In the genomic region with DNA sequence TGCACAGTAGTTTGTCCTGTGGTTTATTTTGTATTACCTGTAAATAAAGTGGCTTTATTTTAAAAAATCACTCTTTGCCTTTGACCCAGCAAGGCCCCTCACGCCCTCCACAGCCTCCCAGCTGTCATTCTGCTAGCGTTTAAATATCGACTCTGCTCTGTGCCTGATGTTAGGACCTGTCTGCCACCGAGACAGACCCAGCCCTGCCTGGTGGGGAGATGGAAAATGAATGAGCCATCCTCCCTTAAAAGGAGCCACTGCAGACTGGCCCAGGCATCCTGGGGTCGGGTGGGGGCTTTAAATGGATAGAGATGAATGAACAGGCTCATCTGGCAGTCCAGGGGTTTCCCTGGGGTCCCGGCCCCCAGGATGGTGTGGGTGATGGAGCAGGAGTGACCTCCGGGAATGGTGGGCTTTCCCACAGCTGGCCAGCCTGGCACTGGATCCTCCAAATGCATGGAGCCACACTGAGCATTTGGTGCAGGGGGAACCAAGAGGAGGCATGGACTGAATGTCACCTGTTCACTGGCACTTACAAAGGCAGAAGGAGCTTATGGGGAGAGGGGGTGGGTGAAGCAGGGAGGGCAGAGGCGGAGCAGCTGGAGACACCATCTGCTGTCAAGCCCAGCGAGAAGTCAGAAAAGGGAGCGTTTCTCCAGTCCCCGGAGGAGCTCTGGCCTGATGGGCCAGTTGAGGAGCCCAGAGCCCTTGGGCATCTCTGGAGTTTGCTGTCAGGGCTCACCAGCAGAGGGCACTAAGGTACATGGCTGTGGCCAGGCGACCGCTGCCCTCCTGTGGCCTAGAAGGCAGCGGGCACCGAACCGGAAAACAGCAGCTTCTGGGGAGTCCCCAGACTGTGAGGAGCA, we compare ENCODE assay signal across 9 cellular contexts. TPM values are rescaled to one million over a fixed set of nuclear protein-coding genes. Genes with fewer than 3 reads are reported as not detected.
DNase-seq lines count a peak whose midpoint lies in the region; ATAC-seq, FAIRE-seq and TF ChIP-seq lines count a peak whose summit lies in the region.
"Had no signal": no experiment of that assay in that cellular context is flagged by ENCODE, and none has a peak within 500 bp of the region (broad histone marks: within the 10 kb centered on the region; RNA-seq: fewer than 3 reads in every experiment).

No MANE protein-coding gene starts in this region.

- H3K36me3 ChIP-seq in NT2/D1 (ENCODE audit: insufficient read depth, insufficient read length, low read length) (peaks cover 4% of the 10 kb centered on the region), heart left ventricle (no peaks in the 10 kb centered on the region), gastrocnemius medialis (no peaks in the 10 kb centered on the region)

- in situ Hi-C loops in gastrocnemius medialis (cut with MboI; ENCODE audit: low sequenced_read_pairs in 4 of 4): no loop called here

- H3K36me3 Mint-ChIP-seq in activated naive CD4-positive, alpha-beta T cell treated with anti-CD3 and anti-CD28 coated beads, Interleukin-2, amount 10 ng/mL, durations not matched to agents 7 days and 5 days: no peaks in the 10 kb centered on the region

- H3K27me3 ChIP-seq in NT2/D1 (ENCODE audit: insufficient read depth, insufficient read length) (no peaks in the 10 kb centered on the region), heart left ventricle (no peaks in the 10 kb centered on the region), gastrocnemius medialis (no peaks in the 10 kb centered on the region)

- H3K9ac ChIP-seq in NT2/D1 (ENCODE audit: insufficient read length, low read depth): no peak overlapping the region

- TF ChIP-seq POLR2A in heart left ventricle (IDR thresholded peaks at IDR 0.05) (no peak), gastrocnemius medialis (IDR thresholded peaks at IDR 0.05) (no peak)

- no peak overlapping the region for H3K4me3 ChIP-seq in NT2/D1 (ENCODE audit: insufficient read length, low read depth)
- H3K4me3 ChIP-seq in heart left ventricle: no peak overlapping the region
- H3K4me3 ChIP-seq in gastrocnemius medialis: no peak overlapping the region

- intact Hi-C loops in heart left ventricle (cut with DNase I): loop anchor here in 6 of 10 donors (2.0 to 10.0 kb wide), 4 partner anchors 76 to 84 kb away; no protein-coding TSS in a partner anchor
- intact Hi-C loops in gastrocnemius medialis (cut with DNase I; ENCODE audit: low total_unique reads): no loop called here

- H3K4me1 ChIP-seq in NT2/D1 (ENCODE audit: insufficient read depth, insufficient read length) (peaks cover 2% of the 10 kb centered on the region), heart left ventricle (peaks cover 0 to 4% (median 0%) of the 10 kb centered on the region in 12 donors), gastrocnemius medialis (no peaks in the 10 kb centered on the region)

- FAIRE-seq in HTR-8/SVneo (lab: Jason Lieb, UNC): no peak
- FAIRE-seq: colon had no signal

- 47 to 52% (median 47%) methylated on average over 16 of the region's 16 CpGs for WGBS in heart left ventricle, 4 donors

- H3K27ac ChIP-seq in heart left ventricle (no peak overlapping the region), gastrocnemius medialis (no peak overlapping the region)

- peak overlapping the region; percentile 26 for H3K27ac Mint-ChIP-seq in activated naive CD4-positive, alpha-beta T cell treated with anti-CD3 and anti-CD28 coated beads, Interleukin-2, amount 10 ng/mL, durations not matched to agents 7 days and 5 days

- peaks cover 36% of the 10 kb centered on the region for H3K4me1 Mint-ChIP-seq in activated naive CD4-positive, alpha-beta T cell treated with anti-CD3 and anti-CD28 coated beads, Interleukin-2, amount 10 ng/mL, durations not matched to agents 7 days and 5 days

- no peaks in the 10 kb centered on the region for H3K9me3 ChIP-seq in NT2/D1 (ENCODE audit: insufficient read depth, low read length)
- H3K9me3 ChIP-seq in heart left ventricle: no peaks in the 10 kb centered on the region
- no peaks in the 10 kb centered on the region for H3K9me3 ChIP-seq in gastrocnemius medialis

- CTCF ChIA-PET in activated naive CD4-positive, alpha-beta T cell treated with anti-CD3 and anti-CD28 coated beads, Interleukin-2, amount 10 ng/mL, durations not matched to agents 7 days and 5 days (lab: Charles Lee): interaction anchor here (0.6 to 2.7 kb wide), 31 partner anchors 8 to 339 kb away, joined by 3 to 53 read pairs (median 5); a partner anchor contains a TSS

- TF ChIP-seq CTCF in heart left ventricle (IDR thresholded peaks at IDR 0.05): peak; percentile 60 to 81 (median 68)
- peak; percentile 26 to 63 (median 51) for TF ChIP-seq CTCF in gastrocnemius medialis (IDR thresholded peaks at IDR 0.05 in 4 of 5, conservative IDR thresholded peaks at IDR 0.05 in 1 of 5)

- H3K9me3 Mint-ChIP-seq in activated naive CD4-positive, alpha-beta T cell treated with anti-CD3 and anti-CD28 coated beads, Interleukin-2, amount 10 ng/mL, durations not matched to agents 7 days and 5 days: no peaks in the 10 kb centered on the region

- ATAC-seq in heart left ventricle (peak; percentile 38 to 84 (median 78)), gastrocnemius medialis (peak in 1 of 2 donors; percentile 64)

- no peak overlapping the region for H3K4me3 Mint-ChIP-seq in activated naive CD4-positive, alpha-beta T cell treated with anti-CD3 and anti-CD28 coated beads, Interleukin-2, amount 10 ng/mL, durations not matched to agents 7 days and 5 days

- DNase-seq in activated CD8-positive, alpha-beta memory T cell treated with anti-CD3 and anti-CD28 coated beads for 24 hours: peak; percentile 77
- no peak for DNase-seq in activated CD8-positive, alpha-beta memory T cell treated with anti-CD3 and anti-CD28 coated beads, Interleukin-2, amount 50 U/mL, for 4 hours
- DNase-seq in HTR-8/SVneo (ENCODE audit: insufficient read length, low spot score): peak; percentile 67
- peak; percentile 84 for DNase-seq in NT2/D1 (ENCODE audit: low read depth, low spot score)
- DNase-seq in activated naive CD4-positive, alpha-beta T cell treated with anti-CD3 and anti-CD28 coated beads, Interleukin-2, amount 10 ng/mL, durations not matched to agents 7 days and 5 days: peak; percentile 85
- peak in 4 of 5 donors; percentile 33 to 73 (median 59) for DNase-seq in heart left ventricle
- peak in 1 of 2 donors; percentile 27 for DNase-seq in gastrocnemius medialis
- DNase-seq in GOT3 (lab: John Stamatoyannopoulos, UW): no peak

- no peaks in the 10 kb centered on the region for H3K27me3 Mint-ChIP-seq in activated naive CD4-positive, alpha-beta T cell treated with anti-CD3 and anti-CD28 coated beads, Interleukin-2, amount 10 ng/mL, durations not matched to agents 7 days and 5 days

RNA-seq across cellular contexts. Expression of a gene that starts 11.9 kb away (rescaled TPM):
- total RNA-seq in heart left ventricle (under 1 TPM in 7 of 9 donors, not detected in 2; 0.21 to 0.95 (median 0.56) TPM), gastrocnemius medialis (under 1 TPM in 2 of 4 donors, not detected in 2; 0.18 to 0.20 TPM)
- under 1 TPM; 0.03 to 0.11 TPM for polyA plus RNA-seq in heart left ventricle

RNA-seq across cellular contexts. Expression of a gene that starts 47.7 kb away (rescaled TPM):
- total RNA-seq in heart left ventricle (10 to 100 TPM; 29.5 to 64.0 (median 36.9) TPM), gastrocnemius medialis (10 to 100 TPM; 43.9 to 83.5 (median 54.3) TPM)
- polyA plus RNA-seq in heart left ventricle: 10 to 100 TPM; 68.1 to 69.0 TPM

Comparison
In these comparisons a context has a peak if more than half of its experiments do, and no peak if none do; other contexts are left out.
1. DNase-seq: peak in activated CD8-positive, alpha-beta memory T cell treated with anti-CD3 and anti-CD28 coated beads for 24 hours (single experiment), HTR-8/SVneo (single experiment), NT2/D1 (single experiment), activated naive CD4-positive, alpha-beta T cell treated with anti-CD3 and anti-CD28 coated beads, Interleukin-2, amount 10 ng/mL, durations not matched to agents 7 days and 5 days (single experiment) and heart left ventricle (4 of 5); none in activated CD8-positive, alpha-beta memory T cell treated with anti-CD3 and anti-CD28 coated beads, Interleukin-2, amount 50 U/mL, for 4 hours (single experiment) and GOT3 (single experiment).